Comparison of ENCODE assay signal across 26 cellular contexts in genomic region chr10:113650172-113650571, GRCh38. TPM values are rescaled to one million over a fixed set of nuclear protein-coding genes. Genes with fewer than 3 reads are reported as not detected.
"Had no signal": no experiment of that assay in that cellular context is flagged by ENCODE, and none has a peak within 500 bp of the region (broad histone marks: within the 10 kb centered on the region; RNA-seq: fewer than 3 reads in every experiment).

No MANE protein-coding gene starts in this region.

- H3K4me1 Mint-ChIP-seq: memory B cell; stimulated activated naive CD8-positive, alpha-beta T cell treated with anti-CD3 and anti-CD28 coated beads, Interleukin-15, amount 100 ng/mL, for 72 hours had no signal

- H3K27ac ChIP-seq: dorsolateral prefrontal cortex, esophagus squamous epithelium, lower lobe of right lung, neural progenitor cell, pancreas, skin epidermis, testis, tibial nerve, upper lobe of right lung, vagina had no signal

- H3K4me1 ChIP-seq: lower lobe of right lung, neural progenitor cell, pancreas, testis, tibial nerve, upper lobe of right lung, vagina had no signal

- H3K27me3 Mint-ChIP-seq: progenitor cell of endocrine pancreas had no signal

- H3K27me3 ChIP-seq: neural progenitor cell, pancreas, testis, tibial nerve, upper lobe of right lung, vagina had no signal

- H3K36me3 ChIP-seq: esophagus squamous epithelium, lower lobe of right lung, neural progenitor cell, pancreas, tibial nerve, upper lobe of right lung, vagina had no signal

- H3K4me3 Mint-ChIP-seq: memory B cell; natural killer cell treated with Interleukin-12 subunit alpha and Interleukin-12 subunit beta and Interleukin-15 and Interleukin-18, amount 100 ng/mL, for 72 hours; neural progenitor cell; stimulated activated naive B cell treated with anti-CD40 and anti-IgM and Interleukin-4, amounts not matched to agents 10 μg/mL and 1 μg/mL and 100 μg/mL, for 72 hours; stimulated activated naive CD8-positive, alpha-beta T cell treated with anti-CD3 and anti-CD28 coated beads, Interleukin-15, amount 100 ng/mL, for 72 hours had no signal

- H3K4me3 ChIP-seq: dorsolateral prefrontal cortex, esophagus squamous epithelium, lower lobe of right lung, neural progenitor cell, pancreas, skin epidermis, testis, tibial nerve, upper lobe of right lung, vagina had no signal

- H3K4me2 ChIP-seq: neural progenitor cell had no signal

- H3K27ac Mint-ChIP-seq: memory B cell; natural killer cell treated with Interleukin-12 subunit alpha and Interleukin-12 subunit beta and Interleukin-15 and Interleukin-18, amount 100 ng/mL, for 72 hours; neural progenitor cell; progenitor cell of endocrine pancreas; stimulated activated naive B cell treated with anti-CD40 and anti-IgM and Interleukin-4, amounts not matched to agents 10 μg/mL and 1 μg/mL and 100 μg/mL, for 72 hours; stimulated activated naive CD8-positive, alpha-beta T cell treated with anti-CD3 and anti-CD28 coated beads, Interleukin-15, amount 100 ng/mL, for 72 hours had no signal

- H3K36me3 Mint-ChIP-seq: memory B cell; natural killer cell treated with Interleukin-12 subunit alpha and Interleukin-12 subunit beta and Interleukin-15 and Interleukin-18, amount 100 ng/mL, for 72 hours; neural progenitor cell; stimulated activated naive B cell treated with anti-CD40 and anti-IgM and Interleukin-4, amounts not matched to agents 10 μg/mL and 1 μg/mL and 100 μg/mL, for 72 hours had no signal

- ATAC-seq: left lobe of liver; lower lobe of right lung; natural killer cell treated with Interleukin-12 subunit alpha and Interleukin-12 subunit beta and Interleukin-15 and Interleukin-18, amount 100 ng/mL, for 72 hours; pancreas; sciatic nerve; stimulated activated naive B cell treated with anti-CD40 and anti-IgM and Interleukin-4, amounts not matched to agents 10 μg/mL and 1 μg/mL and 100 μg/mL, for 72 hours; stimulated activated naive CD8-positive, alpha-beta T cell treated with anti-CD3 and anti-CD28 coated beads, Interleukin-15, amount 100 ng/mL, for 72 hours; upper lobe of right lung had no signal

- H3K9ac ChIP-seq: neural progenitor cell had no signal

- H3K9me3 ChIP-seq: esophagus squamous epithelium, lower lobe of right lung, pancreas, testis, tibial nerve, upper lobe of right lung, vagina had no signal

- DNase-seq: cortex of kidney; dorsolateral prefrontal cortex; effector CD8-positive, alpha-beta T cell; esophagus squamous epithelium; foreskin fibroblast; hippocampal formation; lower lobe of right lung; midbrain; nucleus accumbens; pancreas; stimulated activated CD4-positive, alpha-beta T cell treated with anti-CD3 and anti-CD28 coated beads, Interleukin-2, amount 100 ng/mL, for 24 hours; stimulated activated CD4-positive, alpha-beta T cell treated with anti-CD3 and anti-CD28 coated beads, Interleukin-4, amount 100 ng/mL, for 4 hours; stimulated activated naive B cell treated with anti-CD40 and anti-IgM and Interleukin-4, amounts not matched to agents 10 μg/mL and 1 μg/mL and 100 μg/mL, for 72 hours; stimulated activated naive CD8-positive, alpha-beta T cell treated with anti-CD3 and anti-CD28 coated beads, Interleukin-15, amount 100 ng/mL, for 72 hours; testis; upper lobe of right lung had no signal

- H3K9me3 Mint-ChIP-seq: memory B cell; natural killer cell treated with Interleukin-12 subunit alpha and Interleukin-12 subunit beta and Interleukin-15 and Interleukin-18, amount 100 ng/mL, for 72 hours; neural progenitor cell; stimulated activated naive B cell treated with anti-CD40 and anti-IgM and Interleukin-4, amounts not matched to agents 10 μg/mL and 1 μg/mL and 100 μg/mL, for 72 hours had no signal

RNA-seq across cellular contexts. Expression of gene NRAP, which starts 13.7 kb away (rescaled TPM):
- total RNA-seq: lower lobe of right lung; natural killer cell treated with Interleukin-12 subunit alpha and Interleukin-12 subunit beta and Interleukin-15 and Interleukin-18, amount 100 ng/mL, for 72 hours; progenitor cell of endocrine pancreas; sciatic nerve; subcutaneous adipose tissue; vagina had no signal
